ENCODE assay signal across 1 cellular context in the genomic region with DNA sequence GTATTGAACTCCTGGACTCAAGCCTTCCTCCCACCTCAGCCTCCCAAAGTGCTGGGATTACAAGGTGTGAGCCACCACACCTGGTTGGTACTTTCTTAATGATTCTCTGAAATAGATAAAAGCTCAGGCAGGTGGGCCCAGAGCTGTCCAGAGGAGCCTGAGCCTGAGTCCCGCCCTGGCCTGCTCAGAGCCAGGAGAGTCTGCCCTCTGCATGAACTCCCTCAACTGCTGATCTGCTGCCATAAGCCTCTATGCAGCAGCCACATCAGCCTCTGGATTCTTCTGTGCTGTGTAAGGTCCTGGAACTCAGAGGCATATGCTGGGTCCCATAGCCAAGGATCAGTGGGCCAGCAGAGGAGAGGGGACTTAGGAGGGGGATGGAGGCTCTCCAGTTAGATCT.
TF ChIP-seq lines count a peak whose summit lies in the region.

No MANE protein-coding gene starts in this region.

TF ChIP-seq in endothelial cell of umbilical vein, 7 proteins besides CTCF, POLR2A, EP300 and RAD21:
- TF ChIP-seq POLR2AphosphoS5 (IDR thresholded peaks at IDR 0.05; ENCODE audit: insufficient read depth, low read depth, low read length) = no peak
- TF ChIP-seq MYC (IDR thresholded peaks at IDR 0.05; ENCODE audit: low read depth, low read length) = no peak
